10 cellular contexts compared by ENCODE assay signal in the genomic region with DNA sequence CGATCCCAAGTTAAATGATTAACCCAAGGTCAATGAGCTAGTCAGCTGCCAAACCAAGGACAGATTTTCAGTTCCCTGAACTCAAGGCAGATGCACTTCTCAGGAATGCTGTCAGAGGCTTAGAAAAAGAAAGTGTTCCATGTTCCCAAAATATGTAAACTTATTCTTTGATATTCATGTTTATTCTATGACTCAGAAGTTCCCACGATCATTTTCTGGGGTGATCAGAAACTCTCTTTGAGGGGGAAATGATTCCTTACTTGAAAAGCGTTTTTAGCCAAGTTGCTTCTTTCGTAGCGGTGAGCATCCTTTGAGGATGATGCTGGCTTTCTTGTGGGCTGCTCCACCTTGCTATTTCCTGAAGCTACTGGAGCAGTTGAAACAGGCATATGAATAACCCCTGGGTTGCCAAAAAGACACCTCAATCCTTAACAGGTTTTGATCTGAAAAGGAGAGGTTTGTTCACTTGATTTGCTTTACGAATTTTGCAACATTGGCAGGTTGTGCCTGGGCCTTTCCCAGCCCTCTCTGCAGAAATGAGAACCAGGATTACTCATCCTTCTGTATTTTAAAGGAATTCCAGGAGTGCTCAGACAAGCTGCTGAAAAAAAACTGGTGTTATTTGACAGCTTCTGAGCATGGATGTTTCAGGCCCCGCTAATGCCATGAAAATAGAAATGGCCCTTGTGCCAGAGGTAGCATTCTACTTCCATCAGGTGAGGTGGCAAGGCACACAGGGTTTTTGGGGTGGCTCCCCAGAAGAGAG.
DNase-seq lines count a peak whose midpoint lies in the region; ATAC-seq and TF ChIP-seq lines count a peak whose summit lies in the region.
"Had no signal": no experiment of that assay in that cellular context is flagged by ENCODE, and none has a peak within 500 bp of the region (broad histone marks: within the 10 kb centered on the region; RNA-seq: fewer than 3 reads in every experiment).

No MANE protein-coding gene starts in this region.

- peak overlapping the region; percentile 90 for H2BK12ac ChIP-seq in trophoblast cell (ENCODE audit: low read length)

- H3K18ac ChIP-seq in trophoblast cell (ENCODE audit: low read length): no peak overlapping the region

- H3K79me1 ChIP-seq in trophoblast cell (ENCODE audit: low read length): peaks cover 52% of the 10 kb centered on the region

- no peak overlapping the region for H3K23ac ChIP-seq in trophoblast cell (ENCODE audit: low read length)

- DNase-seq in GM04504 (ENCODE audit: low read depth): peak; percentile 28
- no peak for DNase-seq in esophagus squamous epithelium (lab: John Stamatoyannopoulos, UW)
- DNase-seq in trophoblast cell: peak; percentile 33 to 68
- DNase-seq in NCI-H2081 treated with DMSO at 0.1 percent for 48 hours (lab: John Stamatoyannopoulos, UW): no peak
- no peak for DNase-seq in germinal center (ENCODE audit: low spot score)
- DNase-seq in colonic mucosa: no peak
- DNase-seq: NCI-H524 treated with DMSO at 0.1 percent for 48 hours, T-helper 17 cell had no signal

- peak overlapping the region; percentile 74 for H2AK5ac ChIP-seq in trophoblast cell (ENCODE audit: low read length)

- H3K79me2 ChIP-seq in trophoblast cell (ENCODE audit: control insufficient read depth, insufficient read depth, low read length, poor library complexity): peaks cover 9% of the 10 kb centered on the region

- H2AFZ ChIP-seq in trophoblast cell (ENCODE audit: insufficient read depth, low read length, poor library complexity): no peak overlapping the region

- peak overlapping the region; percentile 40 for H3K4ac ChIP-seq in trophoblast cell (ENCODE audit: low read depth, low read length)

- WGBS in esophagus squamous epithelium, 2 donors: 27 to 29% methylated on average over 7 of the region's 7 CpGs
- no CpG with 5 or more reads among the region's 7 CpGs for WGBS in trophoblast cell (ENCODE audit: extremely low coverage, insufficient coverage, insufficient read length)

- H3K14ac ChIP-seq in trophoblast cell (ENCODE audit: low read length): peak overlapping the region; percentile 77

- H3K9ac ChIP-seq in trophoblast cell (ENCODE audit: low read length): no peak overlapping the region
- H3K9ac ChIP-seq in colonic mucosa (ENCODE audit: low read depth in 2 of 2, low read length in 2 of 2): no peak overlapping the region

- TF ChIP-seq CTCF in esophagus squamous epithelium (IDR thresholded peaks at IDR 0.05) (no peak), colonic mucosa (IDR thresholded peaks at IDR 0.05) (no peak)

- peaks cover 20 to 66% (median 36%) of the 10 kb centered on the region in 3 donors for H3K4me1 ChIP-seq in esophagus squamous epithelium
- H3K4me1 ChIP-seq in trophoblast cell (ENCODE audit: control insufficient read depth in 1 of 2, insufficient read depth in 2 of 2, low read length in 2 of 2): peaks cover 18 to 47% of the 10 kb centered on the region in 2 experiments
- H3K4me1 ChIP-seq in colonic mucosa: no peaks in the 10 kb centered on the region

- H4K8ac ChIP-seq in trophoblast cell (ENCODE audit: low read depth, low read length): peak overlapping the region; percentile 61

- H3K27ac ChIP-seq in esophagus squamous epithelium: peak overlapping the region; percentile 44 to 81 (median 52)
- peak overlapping the region; percentile 87 for H3K27ac ChIP-seq in trophoblast cell (ENCODE audit: low read depth, low read length)
- H3K27ac ChIP-seq in colonic mucosa: no peak overlapping the region

- H3K36me3 ChIP-seq in esophagus squamous epithelium: no peaks in the 10 kb centered on the region
- no peaks in the 10 kb centered on the region for H3K36me3 ChIP-seq in trophoblast cell (ENCODE audit: control insufficient read depth in 1 of 2, insufficient read depth in 2 of 2, low read length in 2 of 2)
- no peaks in the 10 kb centered on the region for H3K36me3 ChIP-seq in colonic mucosa

- H3K4me3 ChIP-seq in esophagus squamous epithelium: no peak overlapping the region
- no peak overlapping the region for H3K4me3 ChIP-seq in trophoblast cell (ENCODE audit: low read depth, low read length)
- no peak overlapping the region for H3K4me3 ChIP-seq in colonic mucosa

- peak overlapping the region; percentile 83 for H2BK5ac ChIP-seq in trophoblast cell (ENCODE audit: low read depth, low read length, poor library complexity)

- peak overlapping the region; percentile 22 for H3K4me2 ChIP-seq in trophoblast cell (ENCODE audit: low read length)

- TF ChIP-seq POLR2A in esophagus squamous epithelium (IDR thresholded peaks at IDR 0.05): no peak

- H4K91ac ChIP-seq in trophoblast cell (ENCODE audit: low read depth, low read length): peak overlapping the region; percentile 94

- peak overlapping the region; percentile 88 for H2BK120ac ChIP-seq in trophoblast cell (ENCODE audit: insufficient read depth, low read length, poor library complexity)

- no peaks in the 10 kb centered on the region for H3K27me3 ChIP-seq in esophagus squamous epithelium
- H3K27me3 ChIP-seq in trophoblast cell (ENCODE audit: insufficient read depth, low read length): no peaks in the 10 kb centered on the region
- no peaks in the 10 kb centered on the region for H3K27me3 ChIP-seq in colonic mucosa

- H4K12ac ChIP-seq in trophoblast cell (ENCODE audit: low read depth, low read length): no peak overlapping the region

- H3K9me3 ChIP-seq in esophagus squamous epithelium (no peaks in the 10 kb centered on the region), trophoblast cell (ENCODE audit: insufficient read depth, low read depth, low read length) (no peaks in the 10 kb centered on the region), colonic mucosa (no peaks in the 10 kb centered on the region)

- peak; percentile 66 for ATAC-seq in SK-N-SH treated with all-trans-retinoic acid at 6 μM for 48 hours
- ATAC-seq in GM18861 (IDR thresholded peaks at IDR 0.05; ENCODE audit: unreplicated experiment): no peak
- ATAC-seq: T-helper 17 cell had no signal

- intact Hi-C loops in esophagus squamous epithelium (cut with DNase I) (no loop called here), colonic mucosa (cut with DNase I) (no loop called here)

TF ChIP-seq in SK-N-SH treated with all-trans-retinoic acid at 6 μM for 48 hours, 23 proteins besides CTCF, POLR2A, EP300 and RAD21:
- TF ChIP-seq CSDC2 (CRISPR knock-in tag; IDR thresholded peaks at IDR 0.05) (0 out of 2 replicates have a peak, but pooled peaks have one; percentile 8), ARNTL (CRISPR knock-in tag; IDR thresholded peaks at IDR 0.05; ENCODE audit: borderline replicate concordance, low read depth) (no peak), ISL1 (CRISPR knock-in tag; IDR thresholded peaks at IDR 0.05) (peak; percentile 31; the same call in 1 of the 2 replicates), ZFP3 (CRISPR knock-in tag; IDR thresholded peaks at IDR 0.05) (peak; percentile 48; the same call in 1 of the 2 replicates)

Comparison
In these comparisons a context has a peak if more than half of its experiments do, and no peak if none do; other contexts are left out.
1. DNase-seq: peak in GM04504 (single experiment) and trophoblast cell (2 of 2); none in esophagus squamous epithelium (single experiment), NCI-H2081 treated with DMSO at 0.1 percent for 48 hours (single experiment), germinal center (single experiment) and colonic mucosa (single experiment).